22 cellular contexts compared by ENCODE assay signal in genomic region chr1:174519845-174520244, GRCh38.
A peak's percentile ranks its signal among the peaks of the same experiment; 100 is the strongest.
DNase-seq lines count a peak whose midpoint lies in the region; TF ChIP-seq lines count a peak whose summit lies in the region.
"Had no signal": no experiment of that assay in that cellular context is flagged by ENCODE, and none has a peak within 500 bp of the region (broad histone marks: within the 10 kb centered on the region; RNA-seq: fewer than 3 reads in every experiment).

No MANE protein-coding gene starts in this region.

- no peaks in the 10 kb centered on the region for H3K27me3 ChIP-seq in neuron (ENCODE audit: insufficient read depth, low read length)

- H3K36me3 ChIP-seq in neuron (ENCODE audit: insufficient read depth, low read length): no peaks in the 10 kb centered on the region

- peak overlapping the region; percentile 16 for H3K4me3 ChIP-seq in neuron (ENCODE audit: low read length)
- H3K4me3 ChIP-seq: GM23338, lung, skin epidermis had no signal

- H3K4me1 ChIP-seq in neuron (ENCODE audit: insufficient read depth, low read length): peaks cover 16% of the 10 kb centered on the region

- no peak for TF ChIP-seq CTCF in GM10266 (IDR thresholded peaks at IDR 0.05; ENCODE audit: control insufficient read depth, insufficient read depth, low read depth, missing control alignments)

- peak overlapping the region; percentile 81 for H2AFZ ChIP-seq in neuron (ENCODE audit: low read depth, low read length)
- H2AFZ ChIP-seq: GM23338 had no signal

- peak in 2 of 3 experiments; percentile 14 to 69 for DNase-seq in NCI-H1417 (lab: John Stamatoyannopoulos, UW)
- no peak for DNase-seq in NCI-H1417 treated with DMSO at 0.1 percent for 48 hours (lab: John Stamatoyannopoulos, UW)
- peak; percentile 24 for DNase-seq in NCI-H345 (lab: John Stamatoyannopoulos, UW)
- DNase-seq in foreskin melanocyte: peak; percentile 34
- DNase-seq in stimulated activated CD4-positive, alpha-beta T cell treated with anti-CD3 and anti-CD28 coated beads, Interleukin-4, amount 100 ng/mL, for 4 hours: no peak
- no peak for DNase-seq in 8988T
- no peak for DNase-seq in GM10266 (ENCODE audit: extremely low spot score)
- DNase-seq: activated B cell treated with CpG ODN at 0.5 μM for 24 hours; activated CD4-positive, alpha-beta memory T cell treated with anti-CD3 and anti-CD28 coated beads for 36 hours; COR-L47; effector memory CD8-positive, alpha-beta T cell; EL; Kasumi-1; naive B cell; NCI-H1436 treated with DMSO at 0.1 percent for 48 hours; NCI-H510A treated with DMSO at 0.1 percent for 48 hours; PC-3; stimulated activated CD4-positive, alpha-beta T cell treated with anti-CD3 and anti-CD28 coated beads, Interleukin-4, amount 100 ng/mL, for 1 hour had no signal

- H3K9me3 ChIP-seq in neuron (ENCODE audit: low read length): no peaks in the 10 kb centered on the region

Comparison
In these comparisons a context has a peak if more than half of its experiments do, and no peak if none do; other contexts are left out.
1. DNase-seq: peak in NCI-H1417 (2 of 3), NCI-H345 (single experiment) and foreskin melanocyte (single experiment); none in NCI-H1417 treated with DMSO at 0.1 percent for 48 hours (single experiment), stimulated activated CD4-positive, alpha-beta T cell treated with anti-CD3 and anti-CD28 coated beads, Interleukin-4, amount 100 ng/mL, for 4 hours (0 of 2), 8988T (single experiment) and GM10266 (single experiment).